Comparison of ENCODE assay signal across 11 cellular contexts in genomic region chr5:96337048-96337781, GRCh38.
DNase-seq lines count a peak whose midpoint lies in the region; ATAC-seq and TF ChIP-seq lines count a peak whose summit lies in the region.
"Had no signal": no experiment of that assay in that cellular context is flagged by ENCODE, and none has a peak within 500 bp of the region (broad histone marks: within the 10 kb centered on the region; RNA-seq: fewer than 3 reads in every experiment).

No MANE protein-coding gene starts in this region.

- no peaks in the 10 kb centered on the region for H4K20me1 ChIP-seq in mammary epithelial cell (ENCODE audit: insufficient read depth, low read length)

- TF ChIP-seq CTCF in mammary epithelial cell (conservative IDR thresholded peaks at IDR 0.05 in 1 of 2, IDR thresholded peaks at IDR 0.05 in 1 of 2; ENCODE audit: extremely low read depth in 1 of 2, insufficient read depth in 1 of 2, low read depth in 1 of 2, low read length in 2 of 2) (no peak), left lung (IDR thresholded peaks at IDR 0.05) (no peak)

- in situ Hi-C loops in mammary epithelial cell (cut with MboI; ENCODE audit: low sequenced_read_pairs in 2 of 2) = loop anchor here (5.0 to 10.0 kb wide), 2 partner anchors 372 to 375 kb away; partner anchors contain the start of gene ELL2 (in 2 of the 2)

- no peaks in the 10 kb centered on the region for H3K79me2 ChIP-seq in mammary epithelial cell (ENCODE audit: insufficient read depth, low read length)

- DNase-seq in mammary epithelial cell = no peak
- DNase-seq in stimulated activated naive CD8-positive, alpha-beta T cell treated with anti-CD3 and anti-CD28 coated beads, Interleukin-15, Interleukin-2, amounts not matched to agents 100 U/mL and 50 U/mL, for 24 hours = no peak
- DNase-seq in left lung = no peak
- DNase-seq: natural killer cell, NCI-H1417 treated with DMSO at 0.1 percent for 48 hours had no signal

- 59% methylated on average over 4 of the region's 4 CpGs for WGBS in mammary epithelial cell (ENCODE audit: low coverage, missing lambda C conversion rate)

- ATAC-seq in GM18502 (IDR thresholded peaks at IDR 0.05; ENCODE audit: poor library complexity, unreplicated experiment) (peak; percentile 49), HG03175 (IDR thresholded peaks at IDR 0.05; ENCODE audit: unreplicated experiment) (peak; percentile 44), HG03135 (IDR thresholded peaks at IDR 0.05; ENCODE audit: unreplicated experiment) (no peak), left lung (no peak), GM19467 (IDR thresholded peaks at IDR 0.05; ENCODE audit: unreplicated experiment) (no peak), HG03108 (IDR thresholded peaks at IDR 0.05; ENCODE audit: unreplicated experiment) (no peak)
- peak; percentile 30 for ATAC-seq in stimulated activated naive CD8-positive, alpha-beta T cell treated with anti-CD3 and anti-CD28 coated beads, Interleukin-15, Interleukin-2, amounts not matched to agents 100 U/mL and 50 U/mL, for 24 hours

- no peak overlapping the region for H3K4me2 ChIP-seq in mammary epithelial cell (ENCODE audit: insufficient read depth, low read depth, low read length)

- CTCF ChIA-PET in mammary epithelial cell (lab: Charles Lee; ENCODE audit: low non-redundant PET) = interaction anchor here (0.7 kb wide), 1 partner anchor 456 kb away, joined by 7 read pairs; no protein-coding TSS in a partner anchor

- intact Hi-C loops in mammary epithelial cell (cut with micrococcal nuclease) = loop anchor here (2.0 to 10.0 kb wide), 6 partner anchors 56 to 692 kb away; partner anchors contain the start of gene RFESD
- intact Hi-C loops in left lung (cut with DNase I) = loop anchor here in 1 of 2 donors (5.0 kb wide), 1 partner anchor 475 kb away; no protein-coding TSS in a partner anchor

- dilution Hi-C loops in mammary epithelial cell (cut with HindIII; ENCODE audit: low sequenced_read_pairs) = loop anchor here (5.0 to 25.0 kb wide), 3 partner anchors 382 to 675 kb away; no protein-coding TSS in a partner anchor

- H3K4me3 ChIP-seq in mammary epithelial cell (replicated peaks in 1 of 3; ENCODE audit: insufficient read depth in 1 of 3, low read depth in 2 of 3, low read length in 3 of 3) (no peak overlapping the region), left lung (no peak overlapping the region)

- no peak overlapping the region for H3K9ac ChIP-seq in mammary epithelial cell (ENCODE audit: insufficient read depth, low read length)

- peak overlapping the region; percentile 37 for H2AFZ ChIP-seq in mammary epithelial cell (ENCODE audit: low read depth, low read length)

- no peaks in the 10 kb centered on the region for H3K36me3 ChIP-seq in mammary epithelial cell (ENCODE audit: insufficient read depth, low read length)
- no peaks in the 10 kb centered on the region for H3K36me3 ChIP-seq in left lung
- H3K36me3 ChIP-seq: heart right ventricle had no signal

- no TSS peak for BruUV-seq in mammary epithelial cell (replicated peaks; lab: Mats Ljungman, UMichigan)

- H3K4me1 ChIP-seq in mammary epithelial cell (ENCODE audit: insufficient read depth, low read length) = peaks cover 31% of the 10 kb centered on the region
- peaks cover 0 to 36% of the 10 kb centered on the region in 2 donors for H3K4me1 ChIP-seq in left lung

- H3K9me3 ChIP-seq in mammary epithelial cell (replicated peaks; ENCODE audit: insufficient read depth, low read length) (no peaks in the 10 kb centered on the region), left lung (no peaks in the 10 kb centered on the region)
- H3K9me3 ChIP-seq: heart right ventricle had no signal

- H3K27me3 ChIP-seq in mammary epithelial cell (ENCODE audit: insufficient read depth, low read length) (no peaks in the 10 kb centered on the region), left lung (no peaks in the 10 kb centered on the region)
- H3K27me3 ChIP-seq: heart right ventricle had no signal

- H3K27ac ChIP-seq in mammary epithelial cell (ENCODE audit: insufficient read depth, low read depth, low read length) (peak overlapping the region; percentile 74), left lung (peak overlapping the region in 1 of 2 donors; percentile 33)

Comparison
In these comparisons a context has a peak if more than half of its experiments do, and no peak if none do; other contexts are left out.
1. ATAC-seq: peak in GM18502 (single experiment), HG03175 (single experiment) and stimulated activated naive CD8-positive, alpha-beta T cell treated with anti-CD3 and anti-CD28 coated beads, Interleukin-15, Interleukin-2, amounts not matched to agents 100 U/mL and 50 U/mL, for 24 hours (single experiment); none in HG03135 (single experiment), left lung (single experiment), GM19467 (single experiment) and HG03108 (single experiment).